ENCODE assay signal across 20 cellular contexts in genomic region chr3:174936590-174936989, GRCh38.
A peak's percentile ranks its signal among the peaks of the same experiment; 100 is the strongest.
DNase-seq lines count a peak whose midpoint lies in the region; ATAC-seq and TF ChIP-seq lines count a peak whose summit lies in the region.
"Had no signal": no experiment of that assay in that cellular context is flagged by ENCODE, and none has a peak within 500 bp of the region (broad histone marks: within the 10 kb centered on the region; RNA-seq: fewer than 3 reads in every experiment).

No MANE protein-coding gene starts in this region.

- H3K4me1 ChIP-seq in PC-9 (replicated peaks; ENCODE audit: insufficient read depth) (no peaks in the 10 kb centered on the region), psoas muscle (no peaks in the 10 kb centered on the region)
- H3K4me1 ChIP-seq: BLaER1, Caco-2 had no signal

- ATAC-seq in left colon, result peak; percentile 25
- no peak for ATAC-seq in psoas muscle
- ATAC-seq: CD8-positive, alpha-beta T cell; GM12878 had no signal

- WGBS in psoas muscle, 3 donors, result 89 to 93% (median 90%) methylated on average over 4 of the region's 4 CpGs

- POLR2A ChIA-PET in PC-9 (lab: Charles Lee; ENCODE audit: unreplicated experiment), result no interaction called here

- intact Hi-C loops in PC-9 (cut with micrococcal nuclease; ENCODE audit: unreplicated experiment), result no loop called here
- intact Hi-C loops in left colon (cut with DNase I, micrococcal nuclease), result no loop called here
- intact Hi-C loops in psoas muscle (cut with DNase I), result no loop called here

- H2AFZ ChIP-seq in PC-9, result 0 out of 2 replicates have a peak overlapping the region, but pooled peaks have one; percentile 4

- H3K27ac ChIP-seq in 22Rv1 (peak overlapping the region; percentile 83), PC-9 (no peak overlapping the region), psoas muscle (no peak overlapping the region)
- H3K27ac ChIP-seq: BLaER1, C4-2B had no signal

- no TSS peak for BruUV-seq in PC-9 (replicated peaks; lab: Mats Ljungman, UMichigan)

- H3K4me2 ChIP-seq in PC-9, result no peak overlapping the region
- H3K4me2 ChIP-seq: BLaER1 had no signal

- no peaks in the 10 kb centered on the region for H3F3A ChIP-seq in PC-9 (ENCODE audit: insufficient read depth, low read depth)

- H4K20me1 ChIP-seq in PC-9 (ENCODE audit: insufficient read depth), result no peaks in the 10 kb centered on the region
- H4K20me1 ChIP-seq: BLaER1 had no signal

- H3K9me2 ChIP-seq in PC-9 (ENCODE audit: insufficient read depth), result no peaks in the 10 kb centered on the region

- H3K79me2 ChIP-seq in PC-9 (ENCODE audit: low read depth), result no peaks in the 10 kb centered on the region

- H3K4me3 ChIP-seq in LNCaP clone FGC (ENCODE audit: low read depth, low read length) (no peak overlapping the region), PC-9 (no peak overlapping the region), psoas muscle (no peak overlapping the region)
- H3K4me3 ChIP-seq: BLaER1, GM12878 had no signal

- H3K9me3 ChIP-seq in PC-9 (ENCODE audit: insufficient read depth, low read depth) (no peaks in the 10 kb centered on the region), psoas muscle (no peaks in the 10 kb centered on the region)
- H3K9me3 ChIP-seq: BLaER1, Caco-2 had no signal

- DNase-seq in LNCaP clone FGC (ENCODE audit: low read depth) (peak; percentile 97), PC-9 (no peak), left colon (no peak), NCI-H187 (lab: John Stamatoyannopoulos, UW) (no peak), A172 (ENCODE audit: low spot score) (no peak), psoas muscle (no peak), AML-193 (lab: John Stamatoyannopoulos, UW) (no peak)
- DNase-seq: 8988T; Caco-2; CD4-positive, CD25-positive, alpha-beta regulatory T cell; CD8-positive, alpha-beta T cell; DMS153; DND-41; GM23248; H7; HCEC 1CT had no signal

- H3K36me3 ChIP-seq in PC-9 (ENCODE audit: low read depth) (no peaks in the 10 kb centered on the region), psoas muscle (ENCODE audit: insufficient read depth in 1 of 2, low read depth in 1 of 2) (no peaks in the 10 kb centered on the region)
- H3K36me3 ChIP-seq: BLaER1 had no signal

- CTCF ChIA-PET in PC-9 (lab: Charles Lee), result no interaction called here

- H3K27me3 ChIP-seq in PC-9 (ENCODE audit: insufficient read depth, low read depth), result no peaks in the 10 kb centered on the region
- no peaks in the 10 kb centered on the region for H3K27me3 ChIP-seq in psoas muscle (ENCODE audit: insufficient read depth in 3 of 3, low read length in 2 of 3)
- H3K27me3 ChIP-seq: BLaER1 had no signal

- TF ChIP-seq CTCF in 22Rv1 (IDR thresholded peaks at IDR 0.05) (no peak), LNCaP clone FGC (IDR thresholded peaks at IDR 0.05; ENCODE audit: control insufficient read depth, extremely low read depth, insufficient read depth) (no peak), PC-9 (conservative IDR thresholded peaks at IDR 0.05) (no peak), psoas muscle (IDR thresholded peaks at IDR 0.05) (no peak)
